In the genomic region with DNA sequence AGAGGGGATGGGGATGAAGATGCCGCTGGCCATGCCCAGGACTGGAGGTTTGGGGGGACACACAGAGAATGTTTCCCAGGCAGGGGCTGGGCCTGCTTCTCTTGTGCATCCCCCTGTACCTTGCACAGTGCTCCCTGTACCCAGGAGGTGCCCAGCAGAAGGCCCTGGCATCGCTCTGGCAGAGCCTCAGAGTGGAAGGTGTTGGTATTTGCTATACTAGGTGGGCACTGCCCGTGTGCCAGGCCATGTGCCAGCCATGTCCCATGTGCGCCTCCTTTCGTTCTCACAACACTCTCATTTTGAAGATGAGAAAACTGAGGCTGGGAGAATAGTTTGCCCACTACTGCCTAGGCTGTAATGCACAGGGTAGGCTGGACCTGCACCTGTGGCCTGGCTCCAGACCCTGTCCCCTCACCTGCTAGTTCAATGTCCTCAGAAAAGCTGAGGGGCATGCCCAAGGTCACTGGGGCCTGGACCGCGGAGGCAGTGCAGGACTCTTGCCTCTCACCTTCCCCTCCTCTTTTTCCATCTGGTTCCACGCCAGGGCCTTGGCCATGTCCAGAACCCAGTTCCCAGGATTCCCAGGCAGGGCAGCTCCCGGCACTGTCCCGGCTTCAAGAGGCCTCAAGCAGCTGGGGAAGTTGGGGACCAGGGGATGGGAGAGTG, we compare ENCODE assay signal across 1 cellular context.
TF ChIP-seq lines count a peak whose summit lies in the region.

No MANE protein-coding gene starts in this region.

TF ChIP-seq in IMR-90, 13 proteins besides CTCF, POLR2A, EP300 and RAD21:
- TF ChIP-seq FOS (IDR thresholded peaks at IDR 0.05; ENCODE audit: low read depth, low read length) (no peak), BHLHE40 (IDR thresholded peaks at IDR 0.05; ENCODE audit: low read depth, low read length) (no peak), MAFK (IDR thresholded peaks at IDR 0.05; ENCODE audit: low read depth, low read length) (no peak), RCOR1 (IDR thresholded peaks at IDR 0.05; ENCODE audit: insufficient replicate concordance, low read length) (no peak), RFX5 (IDR thresholded peaks at IDR 0.05; ENCODE audit: low read depth, low read length) (no peak)
TF ChIP-seq in IMR-90: peak in this region for 0.
